1 cellular context compared by ENCODE assay signal in the genomic region with DNA sequence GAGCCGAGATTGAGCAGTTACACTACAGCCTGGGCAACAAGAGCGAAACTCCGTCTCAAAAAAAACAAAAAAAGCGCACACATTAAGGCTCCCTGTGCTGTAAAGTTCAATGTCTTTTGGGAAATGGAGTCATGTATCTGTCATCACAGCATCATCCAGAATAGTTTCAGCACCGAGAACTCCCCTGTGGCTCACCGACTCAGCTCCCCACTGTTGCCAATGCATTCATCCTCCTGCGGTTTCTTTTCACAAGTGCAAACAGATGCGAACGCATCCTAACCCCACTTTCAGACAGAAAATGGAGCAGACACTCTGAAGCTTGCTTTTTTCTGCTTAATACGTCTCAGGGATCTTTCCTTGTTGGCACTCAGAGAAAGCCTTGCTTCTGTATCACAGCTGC.
TF ChIP-seq lines count a peak whose summit lies in the region.

No MANE protein-coding gene starts in this region.

TF ChIP-seq in IMR-90, 13 proteins besides CTCF, POLR2A, EP300 and RAD21:
- TF ChIP-seq MAFK (IDR thresholded peaks at IDR 0.05; ENCODE audit: low read depth, low read length) (no peak), SMC3 (IDR thresholded peaks at IDR 0.05; ENCODE audit: low read depth, low read length) (no peak), RFX5 (IDR thresholded peaks at IDR 0.05; ENCODE audit: low read depth, low read length) (no peak), CEBPB (IDR thresholded peaks at IDR 0.05; ENCODE audit: low read depth, low read length) (no peak), FOS (IDR thresholded peaks at IDR 0.05; ENCODE audit: low read depth, low read length) (no peak), RCOR1 (IDR thresholded peaks at IDR 0.05; ENCODE audit: insufficient replicate concordance, low read length) (no peak)
- TF ChIP-seq, protein P1, sequence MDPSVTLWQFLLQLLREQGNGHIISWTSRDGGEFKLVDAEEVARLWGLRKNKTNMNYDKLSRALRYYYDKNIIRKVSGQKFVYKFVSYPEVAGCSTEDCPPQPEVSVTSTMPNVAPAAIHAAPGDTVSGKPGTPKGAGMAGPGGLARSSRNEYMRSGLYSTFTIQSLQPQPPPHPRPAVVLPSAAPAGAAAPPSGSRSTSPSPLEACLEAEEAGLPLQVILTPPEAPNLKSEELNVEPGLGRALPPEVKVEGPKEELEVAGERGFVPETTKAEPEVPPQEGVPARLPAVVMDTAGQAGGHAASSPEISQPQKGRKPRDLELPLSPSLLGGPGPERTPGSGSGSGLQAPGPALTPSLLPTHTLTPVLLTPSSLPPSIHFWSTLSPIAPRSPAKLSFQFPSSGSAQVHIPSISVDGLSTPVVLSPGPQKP (IDR thresholded peaks at IDR 0.05; ENCODE audit: borderline replicate concordance, low read depth, low read length): no peak
- TF ChIP-seq, protein P2, sequence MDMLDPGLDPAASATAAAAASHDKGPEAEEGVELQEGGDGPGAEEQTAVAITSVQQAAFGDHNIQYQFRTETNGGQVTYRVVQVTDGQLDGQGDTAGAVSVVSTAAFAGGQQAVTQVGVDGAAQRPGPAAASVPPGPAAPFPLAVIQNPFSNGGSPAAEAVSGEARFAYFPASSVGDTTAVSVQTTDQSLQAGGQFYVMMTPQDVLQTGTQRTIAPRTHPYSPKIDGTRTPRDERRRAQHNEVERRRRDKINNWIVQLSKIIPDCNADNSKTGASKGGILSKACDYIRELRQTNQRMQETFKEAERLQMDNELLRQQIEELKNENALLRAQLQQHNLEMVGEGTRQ (IDR thresholded peaks at IDR 0.05; ENCODE audit: low read depth, low read length): no peak
